In the genomic region with DNA sequence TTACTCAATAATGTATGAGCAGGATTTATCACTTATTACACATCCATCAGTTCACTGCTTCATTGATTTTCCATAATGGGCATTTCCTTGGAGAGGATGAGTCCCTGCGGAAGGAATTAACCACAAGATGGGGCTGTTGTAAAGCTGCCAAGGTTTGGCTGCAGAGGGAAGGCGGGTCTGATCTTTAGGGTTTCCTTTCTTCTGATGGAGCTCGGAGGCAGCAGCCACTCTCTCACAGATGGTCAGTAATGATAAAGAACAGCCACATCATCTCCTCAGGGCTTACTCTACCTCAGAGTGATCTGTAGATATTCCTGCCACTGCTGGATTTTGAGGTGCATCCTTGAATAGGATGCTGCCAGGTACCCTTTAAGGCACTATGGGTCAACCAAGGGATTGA, we compare ENCODE assay signal across 8 cellular contexts.
DNase-seq lines count a peak whose midpoint lies in the region; ATAC-seq and TF ChIP-seq lines count a peak whose summit lies in the region.

No MANE protein-coding gene starts in this region.

- H3K4me3 ChIP-seq in H7 (ENCODE audit: insufficient read depth, low read depth, low read length) (no peak overlapping the region), PC-9 (no peak overlapping the region), fibroblast of the aortic adventitia (ENCODE audit: low read depth, low read length) (no peak overlapping the region), upper lobe of left lung (no peak overlapping the region)

- H3K79me2 ChIP-seq in PC-9 (ENCODE audit: low read depth), result no peaks in the 10 kb centered on the region

- DNase-seq in AG20443 (ENCODE audit: low spot score) (peak; percentile 80), H7 (peak; percentile 76), PC-9 (peak in 1 of 2 experiments; percentile 36), fibroblast of the aortic adventitia (ENCODE audit: low read depth) (peak; percentile 72), stromal cell of bone marrow (ENCODE audit: low read depth) (peak; percentile 70), upper lobe of left lung (no peak), GM20000 (ENCODE audit: low spot score) (no peak)

- no peaks in the 10 kb centered on the region for H3K9me2 ChIP-seq in PC-9 (ENCODE audit: insufficient read depth)

- no peaks in the 10 kb centered on the region for H4K20me1 ChIP-seq in PC-9 (ENCODE audit: insufficient read depth)

- CTCF ChIA-PET in PC-9 (lab: Charles Lee), result interaction anchor here (0.6 kb wide), 1 partner anchor 730 kb away, joined by 3 read pairs; no protein-coding TSS in a partner anchor

- no peaks in the 10 kb centered on the region for H3K9me3 ChIP-seq in PC-9 (ENCODE audit: insufficient read depth, low read depth)
- H3K9me3 ChIP-seq in upper lobe of left lung, result no peaks in the 10 kb centered on the region

- H3K27me3 ChIP-seq in H7 (ENCODE audit: control insufficient read depth, insufficient read depth, low read length), result no peaks in the 10 kb centered on the region
- H3K27me3 ChIP-seq in PC-9 (ENCODE audit: insufficient read depth, low read depth), result no peaks in the 10 kb centered on the region
- no peaks in the 10 kb centered on the region for H3K27me3 ChIP-seq in upper lobe of left lung

- TF ChIP-seq EP300 in upper lobe of left lung (IDR thresholded peaks at IDR 0.05), result no peak

- no peak overlapping the region for H3K27ac ChIP-seq in PC-9
- no peak overlapping the region for H3K27ac ChIP-seq in upper lobe of left lung

- no peak for ATAC-seq in upper lobe of left lung (ENCODE audit: low FRiP score in 2 of 2)
- ATAC-seq in HG02763 (IDR thresholded peaks at IDR 0.05; ENCODE audit: unreplicated experiment), result no peak

- intact Hi-C loops in PC-9 (cut with micrococcal nuclease; ENCODE audit: unreplicated experiment), result loop anchor here (1.0 to 5.0 kb wide), 2 partner anchors 116 to 827 kb away; partner anchors contain the start of gene USP13

- H2AFZ ChIP-seq in PC-9, result no peak overlapping the region

- peak; percentile 66 for TF ChIP-seq CTCF in PC-9 (conservative IDR thresholded peaks at IDR 0.05)
- peak; percentile 65 for TF ChIP-seq CTCF in fibroblast of the aortic adventitia (IDR thresholded peaks at IDR 0.05; ENCODE audit: insufficient read depth, low read length)
- TF ChIP-seq CTCF in upper lobe of left lung (IDR thresholded peaks at IDR 0.05), result peak in 2 of 6 experiments; percentile 7
- no peak for TF ChIP-seq CTCF in GM20000 (IDR thresholded peaks at IDR 0.05; ENCODE audit: extremely low read depth, missing control alignments)

- 39 to 55% methylated on average over 3 of the region's 3 CpGs for WGBS in upper lobe of left lung, 2 donors

- BruUV-seq in PC-9 (replicated peaks; lab: Mats Ljungman, UMichigan), result no TSS peak

- H3K4me1 ChIP-seq in PC-9 (replicated peaks; ENCODE audit: insufficient read depth) (no peaks in the 10 kb centered on the region), upper lobe of left lung (no peaks in the 10 kb centered on the region)

- no peaks in the 10 kb centered on the region for H3F3A ChIP-seq in PC-9 (ENCODE audit: insufficient read depth, low read depth)

- TF ChIP-seq POLR2A in upper lobe of left lung (IDR thresholded peaks at IDR 0.05), result no peak

- H3K36me3 ChIP-seq in H7 (replicated peaks; ENCODE audit: control insufficient read depth, insufficient read depth, low read length) (peaks cover 13% of the 10 kb centered on the region), PC-9 (ENCODE audit: low read depth) (0 out of 2 replicates have a peak, but pooled peaks cover 3% of the 10 kb centered on the region), upper lobe of left lung (peaks cover 4 to 44% (median 27%) of the 10 kb centered on the region in 4 donors)

- POLR2A ChIA-PET in PC-9 (lab: Charles Lee; ENCODE audit: unreplicated experiment), result no interaction called here

- no peak overlapping the region for H3K4me2 ChIP-seq in PC-9

Comparison
In these comparisons a context has a peak if more than half of its experiments do, and no peak if none do; other contexts are left out.
1. DNase-seq: peak in AG20443 (single experiment), H7 (single experiment), fibroblast of the aortic adventitia (single experiment) and stromal cell of bone marrow (single experiment); none in upper lobe of left lung (0 of 2) and GM20000 (single experiment).